Comparison of ENCODE assay signal across 8 cellular contexts in genomic region chr6:26459023-26459810, GRCh38. TPM values are rescaled to one million over a fixed set of nuclear protein-coding genes. Genes with fewer than 3 reads are reported as not detected.
A peak's percentile ranks its signal among the peaks of the same experiment; 100 is the strongest.
DNase-seq lines count a peak whose midpoint lies in the region; ATAC-seq and TF ChIP-seq lines count a peak whose summit lies in the region.
"Had no signal": no experiment of that assay in that cellular context is flagged by ENCODE, and none has a peak within 500 bp of the region (broad histone marks: within the 10 kb centered on the region; RNA-seq: fewer than 3 reads in every experiment).

No MANE protein-coding gene starts in this region.

- peaks cover 47% of the 10 kb centered on the region for H3K36me3 Mint-ChIP-seq in T-helper 1 cell treated with Interleukin-12 subunit alpha and Interleukin-12 subunit beta and Interleukin-4 antibody, amounts not matched to agents 30 μg/mL and 1 μg/mL, for 36 hours (ENCODE audit: low read depth)
- H3K36me3 Mint-ChIP-seq in effector memory CD8-positive, alpha-beta T cell (ENCODE audit: insufficient read depth), result peaks cover 53% of the 10 kb centered on the region

- 82 to 89% (median 85%) methylated on average over 16 of the region's 16 CpGs for WGBS in spleen, 5 donors

- intact Hi-C loops in spleen (cut with DNase I; ENCODE audit: low total_unique reads), result no loop called here

- no peak for ATAC-seq in effector memory CD8-positive, alpha-beta T cell (replicated peaks)
- ATAC-seq in HG03378 (IDR thresholded peaks at IDR 0.05; ENCODE audit: unreplicated experiment), result no peak

- no peaks in the 10 kb centered on the region for H3K27me3 ChIP-seq in spleen (replicated peaks in 1 of 7)

- H3K36me3 ChIP-seq in spleen, result peaks cover 0 to 53% (median 42%) of the 10 kb centered on the region in 6 donors

- H3K27ac Mint-ChIP-seq in T-helper 1 cell treated with Interleukin-12 subunit alpha and Interleukin-12 subunit beta and Interleukin-4 antibody, amounts not matched to agents 30 μg/mL and 1 μg/mL, for 36 hours, result peak overlapping the region; percentile 67
- peak overlapping the region; percentile 78 to 99 for H3K27ac Mint-ChIP-seq in effector memory CD8-positive, alpha-beta T cell

- peak overlapping the region; percentile 87 for H3K4me3 Mint-ChIP-seq in T-helper 1 cell treated with Interleukin-12 subunit alpha and Interleukin-12 subunit beta and Interleukin-4 antibody, amounts not matched to agents 30 μg/mL and 1 μg/mL, for 36 hours
- H3K4me3 Mint-ChIP-seq in effector memory CD8-positive, alpha-beta T cell, result peak overlapping the region; percentile 98

- peaks cover 52% of the 10 kb centered on the region for H3K4me1 Mint-ChIP-seq in T-helper 1 cell treated with Interleukin-12 subunit alpha and Interleukin-12 subunit beta and Interleukin-4 antibody, amounts not matched to agents 30 μg/mL and 1 μg/mL, for 36 hours (ENCODE audit: low read depth)
- H3K4me1 Mint-ChIP-seq in effector memory CD8-positive, alpha-beta T cell (ENCODE audit: low read depth in 2 of 2), result peaks cover 56 to 73% of the 10 kb centered on the region in 2 donors

- peak overlapping the region in 6 of 8 donors; percentile 8 to 98 (median 97) for H3K27ac ChIP-seq in spleen

- H3K9me3 Mint-ChIP-seq in T-helper 1 cell treated with Interleukin-12 subunit alpha and Interleukin-12 subunit beta and Interleukin-4 antibody, amounts not matched to agents 30 μg/mL and 1 μg/mL, for 36 hours, result no peaks in the 10 kb centered on the region
- H3K9me3 Mint-ChIP-seq in effector memory CD8-positive, alpha-beta T cell, result no peaks in the 10 kb centered on the region

- TF ChIP-seq CTCF in spleen (IDR thresholded peaks at IDR 0.05 in 8 of 11, conservative IDR thresholded peaks at IDR 0.05 in 3 of 11), result no peak

- no peaks in the 10 kb centered on the region for H3K9me3 ChIP-seq in spleen

- H3K4me3 ChIP-seq in spleen, result peak overlapping the region; percentile 66 to 80 (median 76)

- no peak for TF ChIP-seq POLR2A in spleen (IDR thresholded peaks at IDR 0.05)

- no peaks in the 10 kb centered on the region for H3K27me3 Mint-ChIP-seq in T-helper 1 cell treated with Interleukin-12 subunit alpha and Interleukin-12 subunit beta and Interleukin-4 antibody, amounts not matched to agents 30 μg/mL and 1 μg/mL, for 36 hours (ENCODE audit: low read depth)
- H3K27me3 Mint-ChIP-seq in effector memory CD8-positive, alpha-beta T cell, result no peaks in the 10 kb centered on the region

- H3K4me1 ChIP-seq in spleen, result peaks cover 40 to 93% (median 71%) of the 10 kb centered on the region in 6 donors

- no peak for DNase-seq in T-helper 1 cell
- no peak for DNase-seq in effector memory CD8-positive, alpha-beta T cell
- DNase-seq in spleen, result no peak
- DNase-seq in GOT3 (lab: John Stamatoyannopoulos, UW), result no peak

RNA-seq across cellular contexts. Expression of gene BTN2A1, which starts 1.5 kb away (rescaled TPM):
- total RNA-seq in spleen, result 10 to 100 TPM; 31.7 to 50.8 (median 41.4) TPM
- 10 to 100 TPM; 17.0 to 31.4 (median 29.8) TPM for polyA plus RNA-seq in spleen

RNA-seq across cellular contexts. Expression of gene BTN3A3, which starts 18.9 kb away (rescaled TPM):
- total RNA-seq in spleen, result 100 to 1,000 TPM in 2 of 7 donors, 10 to 100 TPM in 5; 82.8 to 128 (median 89.5) TPM
- 10 to 100 TPM; 20.0 to 26.8 (median 22.3) TPM for polyA plus RNA-seq in spleen

RNA-seq across cellular contexts. Expression of gene BTN1A1, which starts 40.9 kb away (rescaled TPM):
- total RNA-seq in spleen, result 1 to 10 TPM in 1 of 7 donors, under 1 TPM in 6; 0.23 to 1.1 (median 0.32) TPM
- under 1 TPM; 0.33 to 0.58 (median 0.39) TPM for polyA plus RNA-seq in spleen
- total RNA-seq: A172 had no signal
- polyA plus RNA-seq: adipose tissue had no signal

RNA-seq across cellular contexts. Expression of gene BTN3A1, which starts 57.1 kb away (rescaled TPM):
- 100 to 1,000 TPM in 6 of 7 donors, 10 to 100 TPM in 1; 90.1 to 142 (median 109) TPM for total RNA-seq in spleen
- polyA plus RNA-seq in spleen, result 10 to 100 TPM; 25.1 to 40.4 (median 34.1) TPM
